ENCODE assay signal across 18 cellular contexts in the genomic region with DNA sequence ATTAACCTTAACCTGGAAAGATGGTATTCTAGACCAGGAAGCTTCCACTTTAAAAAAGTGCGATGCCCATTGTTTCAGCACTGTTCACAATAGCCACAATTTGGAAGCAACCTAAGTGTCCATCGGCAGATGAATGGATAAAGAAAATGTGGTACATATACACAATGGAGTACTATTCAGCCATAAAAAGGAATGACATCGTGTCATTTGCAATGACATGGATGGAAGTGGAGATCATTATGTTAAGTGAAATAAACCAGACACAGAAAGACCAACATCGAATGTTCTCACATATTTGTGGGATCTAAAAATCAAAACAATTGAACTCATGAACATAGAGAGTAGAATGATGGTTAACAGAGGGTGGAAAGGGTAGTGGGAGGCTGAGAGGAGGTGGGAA.
DNase-seq lines count a peak whose midpoint lies in the region; TF ChIP-seq lines count a peak whose summit lies in the region.
"Had no signal": no experiment of that assay in that cellular context is flagged by ENCODE, and none has a peak within 500 bp of the region (broad histone marks: within the 10 kb centered on the region; RNA-seq: fewer than 3 reads in every experiment).

No MANE protein-coding gene starts in this region.

- CTCF ChIA-PET in activated naive CD4-positive, alpha-beta T cell treated with anti-CD3 and anti-CD28 coated beads, Interleukin-2, amount 10 ng/mL, durations not matched to agents 7 days and 5 days (lab: Charles Lee) = no interaction called here
- CTCF ChIA-PET in HEK293 (lab: Yijun Ruan, JAX) = interaction anchor here (0.7 kb wide), 1 partner anchor 25 kb away, joined by 3 read pairs; no protein-coding TSS in a partner anchor

- no peak overlapping the region for H3K4me3 ChIP-seq in HEK293 (ENCODE audit: low read depth, low read length)
- H3K4me3 ChIP-seq in osteoblast (ENCODE audit: insufficient read depth, low read length) = no peak overlapping the region
- H3K4me3 ChIP-seq: BLaER1 treated with 17β-estradiol and CSF1 and Interleukin-3, amounts not matched to agents 10 nM and 100 nM; GM12878 had no signal

- POLR2A ChIA-PET in HEK293 (lab: Yijun Ruan, JAX) = no interaction called here

- no peaks in the 10 kb centered on the region for H3K4me1 Mint-ChIP-seq in activated naive CD4-positive, alpha-beta T cell treated with anti-CD3 and anti-CD28 coated beads, Interleukin-2, amount 10 ng/mL, durations not matched to agents 7 days and 5 days
- H3K4me1 Mint-ChIP-seq: B cell had no signal

- peaks cover 5% of the 10 kb centered on the region for H3K27me3 Mint-ChIP-seq in activated naive CD4-positive, alpha-beta T cell treated with anti-CD3 and anti-CD28 coated beads, Interleukin-2, amount 10 ng/mL, durations not matched to agents 7 days and 5 days

- H3K27ac Mint-ChIP-seq in activated naive CD4-positive, alpha-beta T cell treated with anti-CD3 and anti-CD28 coated beads, Interleukin-2, amount 10 ng/mL, durations not matched to agents 7 days and 5 days = peak overlapping the region; percentile 13
- H3K27ac Mint-ChIP-seq: B cell; CD4-positive, alpha-beta T cell; CD8-positive, alpha-beta T cell had no signal

- no peaks in the 10 kb centered on the region for H3K36me3 Mint-ChIP-seq in activated naive CD4-positive, alpha-beta T cell treated with anti-CD3 and anti-CD28 coated beads, Interleukin-2, amount 10 ng/mL, durations not matched to agents 7 days and 5 days
- H3K36me3 Mint-ChIP-seq: CD8-positive, alpha-beta T cell had no signal

- H3K27ac ChIP-seq in HEK293 (ENCODE audit: extremely low read depth, low read depth, low read length) = no peak overlapping the region
- no peak overlapping the region for H3K27ac ChIP-seq in osteoblast (ENCODE audit: low read depth, low read length)
- H3K27ac ChIP-seq: BLaER1 treated with 17β-estradiol and CSF1 and Interleukin-3, amounts not matched to agents 10 nM and 100 nM; C4-2B had no signal

- no peaks in the 10 kb centered on the region for H3K9me3 Mint-ChIP-seq in activated naive CD4-positive, alpha-beta T cell treated with anti-CD3 and anti-CD28 coated beads, Interleukin-2, amount 10 ng/mL, durations not matched to agents 7 days and 5 days

- no peaks in the 10 kb centered on the region for H4K20me1 ChIP-seq in osteoblast (ENCODE audit: insufficient read depth, low read length)
- H4K20me1 ChIP-seq: BLaER1 treated with 17β-estradiol and CSF1 and Interleukin-3, amounts not matched to agents 10 nM and 100 nM had no signal

- H3K4me2 ChIP-seq in osteoblast (ENCODE audit: insufficient read depth, low read length) = no peak overlapping the region
- H3K4me2 ChIP-seq: BLaER1 treated with 17β-estradiol and CSF1 and Interleukin-3, amounts not matched to agents 10 nM and 100 nM had no signal

- peaks cover 17% of the 10 kb centered on the region for H3K4me1 ChIP-seq in HEK293 (ENCODE audit: control insufficient read depth, insufficient read depth, low read length)
- H3K4me1 ChIP-seq in osteoblast (ENCODE audit: insufficient read depth, low read length) = peaks cover 5% of the 10 kb centered on the region
- H3K4me1 ChIP-seq: BLaER1 treated with 17β-estradiol and CSF1 and Interleukin-3, amounts not matched to agents 10 nM and 100 nM; Caco-2 had no signal

- H3K79me2 ChIP-seq in osteoblast (ENCODE audit: insufficient read depth, low read length) = no peaks in the 10 kb centered on the region

- no peak for DNase-seq in activated naive CD4-positive, alpha-beta T cell treated with anti-CD3 and anti-CD28 coated beads, Interleukin-2, amount 10 ng/mL, durations not matched to agents 7 days and 5 days
- DNase-seq in activated naive CD4-positive, alpha-beta T cell treated with anti-CD3 and anti-CD28 coated beads, Interleukin-2, amount 50 U/mL, for 16 hours = no peak
- DNase-seq in NCI-H526 treated with DMSO at 0.1 percent for 48 hours (lab: John Stamatoyannopoulos, UW) (no peak), osteoblast (ENCODE audit: insufficient read length, low spot score, missing footprints) (no peak)
- DNase-seq: 8988T; AML-193; Caco-2; Calu3; CD4-positive, alpha-beta T cell; CD8-positive, alpha-beta T cell; DND-41; EL; GDM1 had no signal

- H3K9me3 ChIP-seq in HEK293 (ENCODE audit: control insufficient read depth, insufficient read depth, low read depth, low read length) (no peaks in the 10 kb centered on the region), osteoblast (ENCODE audit: low read depth, low read length) (no peaks in the 10 kb centered on the region)
- H3K9me3 ChIP-seq: BLaER1 treated with 17β-estradiol and CSF1 and Interleukin-3, amounts not matched to agents 10 nM and 100 nM; Caco-2 had no signal

- H3K36me3 ChIP-seq in HEK293 (ENCODE audit: control insufficient read depth in 2 of 2, insufficient read depth in 1 of 2, low read length in 2 of 2) (no peaks in the 10 kb centered on the region), osteoblast (ENCODE audit: insufficient read depth, low read length) (no peaks in the 10 kb centered on the region)
- H3K36me3 ChIP-seq: BLaER1 treated with 17β-estradiol and CSF1 and Interleukin-3, amounts not matched to agents 10 nM and 100 nM had no signal

- H3K4me3 Mint-ChIP-seq in activated naive CD4-positive, alpha-beta T cell treated with anti-CD3 and anti-CD28 coated beads, Interleukin-2, amount 10 ng/mL, durations not matched to agents 7 days and 5 days = no peak overlapping the region
- H3K4me3 Mint-ChIP-seq: B cell; CD4-positive, alpha-beta T cell; CD8-positive, alpha-beta T cell had no signal

- no peak overlapping the region for H2AFZ ChIP-seq in osteoblast (ENCODE audit: low read length)

- TF ChIP-seq CTCF in HEK293 (tag by site-specific recombination; IDR thresholded peaks at IDR 0.05) (no peak), osteoblast (IDR thresholded peaks at IDR 0.05; ENCODE audit: extremely low read depth, low read depth, low read length) (no peak)

- H3K27me3 ChIP-seq in osteoblast (ENCODE audit: insufficient read depth, low read length) = peaks cover 37% of the 10 kb centered on the region

TF ChIP-seq in HEK293, 187 proteins besides CTCF, POLR2A, EP300 and RAD21:
- TF ChIP-seq, protein P1, sequence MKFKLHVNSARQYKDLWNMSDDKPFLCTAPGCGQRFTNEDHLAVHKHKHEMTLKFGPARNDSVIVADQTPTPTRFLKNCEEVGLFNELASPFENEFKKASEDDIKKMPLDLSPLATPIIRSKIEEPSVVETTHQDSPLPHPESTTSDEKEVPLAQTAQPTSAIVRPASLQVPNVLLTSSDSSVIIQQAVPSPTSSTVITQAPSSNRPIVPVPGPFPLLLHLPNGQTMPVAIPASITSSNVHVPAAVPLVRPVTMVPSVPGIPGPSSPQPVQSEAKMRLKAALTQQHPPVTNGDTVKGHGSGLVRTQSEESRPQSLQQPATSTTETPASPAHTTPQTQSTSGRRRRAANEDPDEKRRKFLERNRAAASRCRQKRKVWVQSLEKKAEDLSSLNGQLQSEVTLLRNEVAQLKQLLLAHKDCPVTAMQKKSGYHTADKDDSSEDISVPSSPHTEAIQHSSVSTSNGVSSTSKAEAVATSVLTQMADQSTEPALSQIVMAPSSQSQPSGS (tag by site-specific recombination; IDR thresholded peaks at IDR 0.05; ENCODE audit: low read depth) = 0 out of 2 replicates have a peak, but pooled peaks have one; percentile 16
- no peak for TF ChIP-seq MYNN (tag by site-specific recombination; IDR thresholded peaks at IDR 0.05; ENCODE audit: borderline replicate concordance)
- TF ChIP-seq, protein P2, sequence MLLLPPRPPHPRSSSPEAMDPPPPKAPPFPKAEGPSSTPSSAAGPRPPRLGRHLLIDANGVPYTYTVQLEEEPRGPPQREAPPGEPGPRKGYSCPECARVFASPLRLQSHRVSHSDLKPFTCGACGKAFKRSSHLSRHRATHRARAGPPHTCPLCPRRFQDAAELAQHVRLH (tag by site-specific recombination; IDR thresholded peaks at IDR 0.05) = peak; percentile 74; the same call in 1 of the 2 replicates
- TF ChIP-seq ZNF146 (tag by site-specific recombination; IDR thresholded peaks at IDR 0.05) = peak; percentile 95
